ENCODE assay signal across 8 cellular contexts in genomic region chr7:67163285-67163684, GRCh38.
DNase-seq lines count a peak whose midpoint lies in the region; ATAC-seq and TF ChIP-seq lines count a peak whose summit lies in the region.
"Not testable (repeated sequence)": the region's sequence is repeated elsewhere in the genome, so short reads cannot be mapped to it uniquely, and the experiment has no call there.

No MANE protein-coding gene starts in this region.

- not testable (repeated sequence) for H3K4me1 ChIP-seq in mucosa of descending colon (ENCODE audit: low read depth)

- not testable (repeated sequence) for H3K4me3 ChIP-seq in mucosa of descending colon

- ATAC-seq in GM18517 (IDR thresholded peaks at IDR 0.05; ENCODE audit: unreplicated experiment) (peak; percentile 91), GM21381 (IDR thresholded peaks at IDR 0.05; ENCODE audit: unreplicated experiment) (peak; percentile 87), HG03064 (IDR thresholded peaks at IDR 0.05; ENCODE audit: low read depth, unreplicated experiment) (peak; percentile 89), mucosa of descending colon (peak; percentile 59)

- not testable (repeated sequence) for H3K9me3 Mint-ChIP-seq in activated naive CD4-positive, alpha-beta T cell treated with anti-CD3 and anti-CD28 coated beads for 36 hours

- peak; percentile 8 for DNase-seq in HK-2 (ENCODE audit: unreplicated experiment)
- DNase-seq in activated naive CD4-positive, alpha-beta T cell treated with anti-CD3 and anti-CD28 coated beads for 36 hours: peak; percentile 61
- not testable (repeated sequence) for DNase-seq in mucosa of descending colon

- peaks cover 24% of the 10 kb centered on the region for H3K4me1 Mint-ChIP-seq in activated naive CD4-positive, alpha-beta T cell treated with anti-CD3 and anti-CD28 coated beads for 36 hours (ENCODE audit: low read depth)

- not testable (repeated sequence) for H3K36me3 ChIP-seq in mucosa of descending colon (ENCODE audit: low read depth)

- intact Hi-C loops in activated naive CD4-positive, alpha-beta T cell treated with anti-CD3 and anti-CD28 coated beads for 36 hours (cut with micrococcal nuclease); mucosa of descending colon (cut with DNase I, micrococcal nuclease): not testable (repeated sequence)

- H3K27ac ChIP-seq in C4-2B (peak overlapping the region; percentile 54), VCaP (peak overlapping the region; percentile 58)

- not testable (repeated sequence) for H3K9me3 ChIP-seq in mucosa of descending colon

- not testable (repeated sequence) for H3K36me3 Mint-ChIP-seq in activated naive CD4-positive, alpha-beta T cell treated with anti-CD3 and anti-CD28 coated beads for 36 hours (ENCODE audit: low read depth)

- peak overlapping the region; percentile 5 for H3K4me3 Mint-ChIP-seq in activated naive CD4-positive, alpha-beta T cell treated with anti-CD3 and anti-CD28 coated beads for 36 hours

- not testable (repeated sequence) for TF ChIP-seq CTCF in C4-2B (conservative IDR thresholded peaks at IDR 0.05); VCaP (conservative IDR thresholded peaks at IDR 0.05); mucosa of descending colon (IDR thresholded peaks at IDR 0.05)

- H3K27me3 Mint-ChIP-seq in activated naive CD4-positive, alpha-beta T cell treated with anti-CD3 and anti-CD28 coated beads for 36 hours (ENCODE audit: low read depth): not testable (repeated sequence)

- H3K27ac Mint-ChIP-seq in activated naive CD4-positive, alpha-beta T cell treated with anti-CD3 and anti-CD28 coated beads for 36 hours: peak overlapping the region; percentile 39

- CTCF ChIA-PET in activated naive CD4-positive, alpha-beta T cell treated with anti-CD3 and anti-CD28 coated beads for 36 hours (lab: Charles Lee): not testable (repeated sequence)
